Comparison of ENCODE assay signal across 9 cellular contexts in genomic region chr12:92215358-92215757, GRCh38.
"Had no signal": no experiment of that assay in that cellular context is flagged by ENCODE, and none has a peak within 500 bp of the region (broad histone marks: within the 10 kb centered on the region; RNA-seq: fewer than 3 reads in every experiment).

No MANE protein-coding gene starts in this region.

- H2AFZ ChIP-seq: GM23248 had no signal

- ATAC-seq: HCT116, HepG2 had no signal

- H3K4me3 Mint-ChIP-seq: HFFc6 had no signal

- H3K27ac Mint-ChIP-seq: HFFc6, IgD-negative memory B cell had no signal

- H3K27ac ChIP-seq: GM23248, HL-60 had no signal

- H3K36me3 ChIP-seq: HAP-1 had no signal

- DNase-seq: GM23248, GOT3, H7, HFFc6 had no signal

- H3K9me3 Mint-ChIP-seq: HFFc6 had no signal

- H3K27me3 Mint-ChIP-seq: IgD-negative memory B cell had no signal

- H3K4me3 ChIP-seq: GM23248, HAP-1 had no signal

- FAIRE-seq: HepG2 had no signal

- H3K9me3 ChIP-seq: HAP-1 had no signal

- H3K4me1 ChIP-seq: HAP-1 had no signal

- H3K9ac ChIP-seq: GM23248 had no signal
